In the genomic region with DNA sequence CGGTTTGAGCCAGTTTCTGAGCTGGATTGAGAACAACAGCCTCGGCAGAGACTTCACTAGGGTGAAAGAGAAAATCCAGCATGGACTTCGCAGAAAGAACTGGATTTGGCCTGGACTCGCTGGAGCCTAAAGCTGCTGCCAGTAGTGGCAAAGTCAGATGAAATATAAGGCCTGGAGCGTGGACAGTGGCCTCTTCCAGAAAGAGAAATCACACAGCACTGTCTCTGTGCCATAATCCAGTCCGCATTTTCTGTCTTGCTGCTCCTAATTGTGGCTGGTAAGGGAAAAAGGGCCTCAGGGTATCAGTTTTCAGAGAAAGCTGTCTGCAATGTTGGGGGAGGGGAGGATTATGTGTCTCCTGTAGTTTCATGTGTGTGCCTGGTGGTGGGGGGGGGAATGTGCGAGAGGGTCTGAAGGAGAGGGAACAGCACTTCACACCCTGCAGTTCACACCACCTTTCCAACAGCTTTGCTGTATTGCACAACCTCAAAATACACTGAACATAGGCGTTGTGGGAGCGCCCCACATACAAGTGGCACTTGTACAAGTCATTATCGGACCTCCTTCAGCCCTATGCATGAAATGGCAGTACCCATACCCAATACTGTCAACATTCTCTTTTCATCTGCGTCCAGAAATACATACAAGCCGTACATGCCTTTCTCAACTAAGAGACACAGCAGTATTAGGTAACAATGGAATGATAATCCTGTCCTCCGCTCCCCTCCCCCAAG, we compare ENCODE assay signal across 8 cellular contexts.
A peak's percentile ranks its signal among the peaks of the same experiment; 100 is the strongest.
DNase-seq lines count a peak whose midpoint lies in the region; ATAC-seq and TF ChIP-seq lines count a peak whose summit lies in the region.

No MANE protein-coding gene starts in this region.

- peak overlapping the region; percentile 73 for H3K4me3 Mint-ChIP-seq in CD8-positive, alpha-beta T cell
- peak overlapping the region; percentile 85 for H3K4me3 Mint-ChIP-seq in activated T-helper 17 cell treated with anti-CD3 and anti-CD28 coated beads, Interleukin-2, amount 50 U/mL, for 72 hours
- peak overlapping the region; percentile 34 to 44 (median 35) for H3K4me3 Mint-ChIP-seq in nephron

- peak; percentile 45 for ATAC-seq in CD8-positive, alpha-beta T cell
- ATAC-seq in GM21367 (IDR thresholded peaks at IDR 0.05; ENCODE audit: unreplicated experiment): peak; percentile 52
- ATAC-seq in activated T-helper 17 cell treated with anti-CD3 and anti-CD28 coated beads, Interleukin-2, amount 50 U/mL, for 72 hours (replicated peaks): peak; percentile 59

- H3K36me3 Mint-ChIP-seq in CD8-positive, alpha-beta T cell: no peaks in the 10 kb centered on the region
- H3K36me3 Mint-ChIP-seq in activated T-helper 17 cell treated with anti-CD3 and anti-CD28 coated beads, Interleukin-2, amount 50 U/mL, for 72 hours (ENCODE audit: low read depth): no peaks in the 10 kb centered on the region
- H3K36me3 Mint-ChIP-seq in nephron (ENCODE audit: low read depth): peaks cover 42% of the 10 kb centered on the region

- CTCF ChIA-PET in CD8-positive, alpha-beta T cell (lab: Charles Lee): interaction anchor here (0.7 to 3.4 kb wide), 7 partner anchors 17 to 196 kb away, joined by 4 to 22 read pairs (median 5); a partner anchor contains a TSS

- peak overlapping the region; percentile 72 for H3K27ac ChIP-seq in CD8-positive, alpha-beta T cell (ENCODE audit: low read depth, low read length)

- no peaks in the 10 kb centered on the region for H3K27me3 ChIP-seq in CD8-positive, alpha-beta T cell (ENCODE audit: insufficient read depth, low read length)

- peaks cover 39% of the 10 kb centered on the region for H3K4me1 ChIP-seq in CD8-positive, alpha-beta T cell (ENCODE audit: insufficient read depth, low read length)

- no peak for TF ChIP-seq CTCF in CD8-positive, alpha-beta T cell (IDR thresholded peaks at IDR 0.05)
- no peak for TF ChIP-seq CTCF in nephron (IDR thresholded peaks at IDR 0.05; ENCODE audit: unreplicated experiment in 3 of 3)

- no peaks in the 10 kb centered on the region for H3K9me3 ChIP-seq in CD8-positive, alpha-beta T cell (ENCODE audit: low read length)

- POLR2A ChIA-PET in CD8-positive, alpha-beta T cell (lab: Charles Lee): interaction anchor here (0.5 to 2.3 kb wide), 9 partner anchors 15 to 159 kb away, joined by 3 to 24 read pairs (median 6); a partner anchor contains a TSS

- H3K27me3 Mint-ChIP-seq in CD8-positive, alpha-beta T cell (ENCODE audit: low read depth): no peaks in the 10 kb centered on the region
- H3K27me3 Mint-ChIP-seq in activated T-helper 17 cell treated with anti-CD3 and anti-CD28 coated beads, Interleukin-2, amount 50 U/mL, for 72 hours: no peaks in the 10 kb centered on the region
- no peaks in the 10 kb centered on the region for H3K27me3 Mint-ChIP-seq in nephron (ENCODE audit: low read depth)

- H3K27ac Mint-ChIP-seq in CD8-positive, alpha-beta T cell: peak overlapping the region; percentile 99
- H3K27ac Mint-ChIP-seq in activated T-helper 17 cell treated with anti-CD3 and anti-CD28 coated beads, Interleukin-2, amount 50 U/mL, for 72 hours: peak overlapping the region; percentile 99
- peak overlapping the region; percentile 99 to 100 (median 99) for H3K27ac Mint-ChIP-seq in nephron

- intact Hi-C loops in CD8-positive, alpha-beta T cell (cut with DNase I, micrococcal nuclease): loop anchor here in 1 of 2 experiments (5.0 to 10.0 kb wide), 3 partner anchors 509 to 1529 kb away; a partner anchor contains a TSS

- H3K4me1 Mint-ChIP-seq in CD8-positive, alpha-beta T cell (ENCODE audit: low read depth): peaks cover 54% of the 10 kb centered on the region
- peaks cover 30% of the 10 kb centered on the region for H3K4me1 Mint-ChIP-seq in activated T-helper 17 cell treated with anti-CD3 and anti-CD28 coated beads, Interleukin-2, amount 50 U/mL, for 72 hours
- H3K4me1 Mint-ChIP-seq in nephron: peaks cover 69% of the 10 kb centered on the region

- DNase-seq in CD8-positive, alpha-beta T cell: peak; percentile 60 to 86 (median 72)
- peak; percentile 99 for DNase-seq in Jurkat, Clone E6-1 (ENCODE audit: low read depth, low spot score)
- DNase-seq in RKO (ENCODE audit: low spot score) (peak; percentile 97), fibroblast of peridontal ligament (ENCODE audit: extremely low read depth) (peak; percentile 99)
- peak; percentile 73 for DNase-seq in stimulated activated naive CD4-positive, alpha-beta T cell treated with Interleukin-2 at 50 U/mL for 16 hours (lab: John Stamatoyannopoulos, UW)

- H3K36me3 ChIP-seq in CD8-positive, alpha-beta T cell (ENCODE audit: insufficient read depth, low read length): no peaks in the 10 kb centered on the region

- H3K9me3 Mint-ChIP-seq in CD8-positive, alpha-beta T cell: peaks cover 3% of the 10 kb centered on the region
- peaks cover 4% of the 10 kb centered on the region for H3K9me3 Mint-ChIP-seq in activated T-helper 17 cell treated with anti-CD3 and anti-CD28 coated beads, Interleukin-2, amount 50 U/mL, for 72 hours
- H3K9me3 Mint-ChIP-seq in nephron: peaks cover 59% of the 10 kb centered on the region

- H3K4me3 ChIP-seq in CD8-positive, alpha-beta T cell (ENCODE audit: low read depth, low read length): peak overlapping the region; percentile 17
- no peak overlapping the region; the same call in none of the 2 replicates for H3K4me3 ChIP-seq in Jurkat, Clone E6-1 (ENCODE audit: low read length)

Comparison
In these comparisons a context has a peak if more than half of its experiments do, and no peak if none do; other contexts are left out.
1. H3K4me3 Mint-ChIP-seq: peak in every context shown above with its lines; median percentile 85 in activated T-helper 17 cell treated with anti-CD3 and anti-CD28 coated beads, Interleukin-2, amount 50 U/mL, for 72 hours; 73 in CD8-positive, alpha-beta T cell; 35 in nephron.